In the genomic region with DNA sequence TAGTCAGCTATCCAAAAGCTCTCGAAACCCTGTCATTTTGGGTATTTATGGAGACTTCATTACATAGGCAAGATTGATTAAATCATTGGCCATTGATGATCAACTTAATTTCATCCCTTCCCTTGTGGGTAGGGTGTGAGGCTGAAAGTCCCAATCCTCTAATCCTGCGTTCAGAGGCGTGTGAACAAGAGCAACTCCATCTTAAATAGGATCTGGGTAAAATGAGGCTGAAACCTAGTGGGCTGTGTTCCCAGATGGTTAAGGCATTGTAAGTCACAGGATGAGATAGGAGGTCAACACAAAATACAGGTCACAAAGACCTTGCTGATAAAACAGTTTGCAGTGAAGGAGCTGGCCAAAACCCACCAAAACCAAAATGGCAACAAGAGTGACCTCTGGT, we compare ENCODE assay signal across 9 cellular contexts.
"Had no signal": no experiment of that assay in that cellular context is flagged by ENCODE, and none has a peak within 500 bp of the region (broad histone marks: within the 10 kb centered on the region; RNA-seq: fewer than 3 reads in every experiment).

No MANE protein-coding gene starts in this region.

- H3K9ac ChIP-seq: GM23248 had no signal

- ATAC-seq: HCT116 had no signal

- H3K36me3 ChIP-seq: HAP-1 had no signal

- H3K4me3 ChIP-seq: GM23248, HAP-1 had no signal

- H3K4me1 ChIP-seq: HAP-1 had no signal

- H2AFZ ChIP-seq: GM23248 had no signal

- DNase-seq: GM23248, GOT3, H7, HFFc6, KG1 had no signal

- FAIRE-seq: HepG2 had no signal

- H3K27ac ChIP-seq: GM23248, HL-60 had no signal
